25 cellular contexts compared by ENCODE assay signal in the genomic region with DNA sequence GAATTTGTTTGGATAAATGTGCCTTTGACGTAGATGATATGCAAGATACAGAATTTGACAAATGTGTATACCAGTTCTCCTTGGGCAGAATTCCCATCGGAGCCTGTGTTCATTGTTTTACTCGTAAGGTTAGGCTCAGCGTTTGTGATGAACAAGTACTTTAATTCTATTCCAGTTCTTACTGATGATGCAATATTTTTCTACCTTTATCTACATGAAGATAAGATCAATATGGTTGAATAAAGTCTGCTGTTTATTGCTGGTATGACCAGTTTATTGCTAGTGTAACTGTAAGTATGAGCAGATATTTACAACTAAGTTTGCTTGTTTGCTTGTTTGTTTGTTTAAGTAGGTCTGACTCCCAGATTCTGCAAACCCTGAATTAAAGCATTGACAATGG.
A peak's percentile ranks its signal among the peaks of the same experiment; 100 is the strongest.
DNase-seq lines count a peak whose midpoint lies in the region; ATAC-seq, FAIRE-seq and TF ChIP-seq lines count a peak whose summit lies in the region.
"Had no signal": no experiment of that assay in that cellular context is flagged by ENCODE, and none has a peak within 500 bp of the region (broad histone marks: within the 10 kb centered on the region; RNA-seq: fewer than 3 reads in every experiment).

No MANE protein-coding gene starts in this region.

- TF ChIP-seq POLR2A in IMR-90 (IDR thresholded peaks at IDR 0.05; ENCODE audit: low read depth, low read length) (no peak), K562 (conservative IDR thresholded peaks at IDR 0.05) (no peak), esophagus muscularis mucosa (IDR thresholded peaks at IDR 0.05; ENCODE audit: low read depth) (no peak)

- H3K4me1 ChIP-seq in IMR-90 (ENCODE audit: control insufficient read depth, insufficient read depth, low read length) (no peaks in the 10 kb centered on the region), K562 (replicated peaks in 1 of 2; ENCODE audit: control insufficient read depth in 2 of 2, insufficient read depth in 2 of 2, low read length in 2 of 2) (no peaks in the 10 kb centered on the region), esophagus muscularis mucosa (no peaks in the 10 kb centered on the region)
- H3K4me1 ChIP-seq: BE2C had no signal

- dilution Hi-C loops in IMR-90 (cut with HindIII; ENCODE audit: low sequenced_read_pairs, unreplicated experiment), result no loop called here

- no peaks in the 10 kb centered on the region for H3K79me2 ChIP-seq in K562 (ENCODE audit: control insufficient read depth, insufficient read depth, low read length)

- H3K9me1 ChIP-seq in IMR-90 (ENCODE audit: insufficient read depth, low read length), result no peaks in the 10 kb centered on the region
- H3K9me1 ChIP-seq in K562 (ENCODE audit: control insufficient read depth, insufficient read depth, low read length), result no peaks in the 10 kb centered on the region

- no peak overlapping the region for H2AFZ ChIP-seq in IMR-90 (replicated peaks; ENCODE audit: low read length, poor library complexity)
- no peak overlapping the region for H2AFZ ChIP-seq in K562 (ENCODE audit: low read depth, low read length)

- in situ Hi-C loops in IMR-90 (cut with MboI; ENCODE audit: low sequenced_read_pairs) (no loop called here), K562 (cut with MboI) (no loop called here)

- no peak for DNase-seq in IMR-90
- DNase-seq in LNCaP clone FGC (ENCODE audit: low read depth), result peak; percentile 36
- no peak for DNase-seq in K562 (ENCODE audit: extremely low read depth in 1 of 4, low spot score in 3 of 4)
- DNase-seq in esophagus muscularis mucosa (ENCODE audit: extremely low spot score), result peak; percentile 24
- no peak for DNase-seq in WERI-Rb-1
- no peak for DNase-seq in DMS79 (lab: John Stamatoyannopoulos, UW)
- DNase-seq: 8988T; ACHN; BE2C; C1 segment of cervical spinal cord; CD4-positive, alpha-beta memory T cell; CD4-positive, CD25-positive, alpha-beta regulatory T cell; CD8-positive, alpha-beta memory T cell; COR-L47; DMS 273 treated with DMSO at 0.1 percent for 48 hours; DMS153; DMS53; DMS79 treated with DMSO at 0.1 percent for 48 hours; GF-D8 had no signal

- H3K9ac ChIP-seq in IMR-90 (ENCODE audit: low read depth, low read length) (no peak overlapping the region), K562 (ENCODE audit: insufficient read depth in 1 of 2, low read depth in 2 of 2, low read length in 2 of 2) (no peak overlapping the region)
- H3K9ac ChIP-seq: BLaER1 had no signal

- H2BK15ac ChIP-seq in IMR-90 (ENCODE audit: low read depth, low read length), result no peak overlapping the region

- H4K20me1 ChIP-seq in IMR-90 (ENCODE audit: insufficient read depth, low read length), result no peaks in the 10 kb centered on the region
- no peaks in the 10 kb centered on the region for H4K20me1 ChIP-seq in K562 (replicated peaks; ENCODE audit: control insufficient read depth, insufficient read depth, low read length)
- H4K20me1 ChIP-seq: BLaER1 had no signal

- no peak overlapping the region for H4K8ac ChIP-seq in IMR-90 (ENCODE audit: low read depth in 2 of 2, low read length in 2 of 2)

- no peak overlapping the region for H3K14ac ChIP-seq in IMR-90 (replicated peaks; ENCODE audit: low read depth, low read length)

- no peak overlapping the region for H3K4me3 ChIP-seq in IMR-90 (ENCODE audit: insufficient read depth, low read depth, low read length)
- H3K4me3 ChIP-seq in LNCaP clone FGC (ENCODE audit: low read depth, low read length), result no peak overlapping the region
- no peak overlapping the region for H3K4me3 ChIP-seq in K562
- no peak overlapping the region for H3K4me3 ChIP-seq in esophagus muscularis mucosa
- no peak overlapping the region for H3K4me3 ChIP-seq in WERI-Rb-1 (ENCODE audit: low read depth, low read length)
- H3K4me3 ChIP-seq: BLaER1 had no signal

- no peak overlapping the region for H2AK9ac ChIP-seq in IMR-90 (replicated peaks; ENCODE audit: low read depth, low read length, poor library complexity)

- ATAC-seq in IMR-90 (ENCODE audit: low read depth) (no peak), K562 (no peak), HG03196 (IDR thresholded peaks at IDR 0.05; ENCODE audit: unreplicated experiment) (no peak)

- no peak overlapping the region for H4K5ac ChIP-seq in IMR-90 (ENCODE audit: low read depth, low read length)

- no peak overlapping the region for H3K56ac ChIP-seq in IMR-90 (ENCODE audit: extremely low read depth, insufficient read depth, low read length)

- intact Hi-C loops in IMR-90 (cut with micrococcal nuclease), result no loop called here
- intact Hi-C loops in K562 (cut with micrococcal nuclease), result no loop called here
- intact Hi-C loops in esophagus muscularis mucosa (cut with DNase I), result no loop called here

- H2BK5ac ChIP-seq in IMR-90 (ENCODE audit: low read depth, low read length, poor library complexity, severe bottlenecking), result no peak overlapping the region

- no peak overlapping the region for H4K91ac ChIP-seq in IMR-90 (ENCODE audit: insufficient read depth, low read depth, low read length)

- no peak overlapping the region for H3K4ac ChIP-seq in IMR-90 (ENCODE audit: low read depth, low read length)

- no peak overlapping the region for H3K23ac ChIP-seq in IMR-90 (ENCODE audit: low read depth, low read length)

- H3K27me3 ChIP-seq in IMR-90 (ENCODE audit: control insufficient read depth, insufficient read depth, low read length) (no peaks in the 10 kb centered on the region), K562 (ENCODE audit: control insufficient read depth in 2 of 2, insufficient read depth in 2 of 2, low read length in 2 of 2) (peaks cover 0 to 10% of the 10 kb centered on the region in 2 experiments; a peak in 2 of 5 replicates), esophagus muscularis mucosa (peaks cover 0 to 21% (median 0%) of the 10 kb centered on the region in 4 donors), WERI-Rb-1 (ENCODE audit: insufficient read depth, low read depth, severe bottlenecking) (no peaks in the 10 kb centered on the region)
- H3K27me3 ChIP-seq: BE2C, BLaER1 had no signal

- no peak overlapping the region for H3K27ac ChIP-seq in IMR-90 (ENCODE audit: insufficient read depth, low read length)
- H3K27ac ChIP-seq in K562 (ENCODE audit: extremely low read depth, low read depth, low read length), result no peak overlapping the region
- no peak overlapping the region for H3K27ac ChIP-seq in esophagus muscularis mucosa (replicated peaks in 1 of 4)
- H3K27ac ChIP-seq in WERI-Rb-1, result no peak overlapping the region
- H3K27ac ChIP-seq: BLaER1 had no signal

- H3K4me2 ChIP-seq in IMR-90 (ENCODE audit: low read depth, low read length) (no peak overlapping the region), K562 (ENCODE audit: insufficient read depth, low read length) (no peak overlapping the region)
- H3K4me2 ChIP-seq: BLaER1 had no signal

- no peak overlapping the region for H3K18ac ChIP-seq in IMR-90 (ENCODE audit: low read depth, low read length)

- BruUV-seq in IMR-90 (replicated peaks; lab: Mats Ljungman, UMichigan) (no TSS peak), K562 (replicated peaks; lab: Mats Ljungman, UMichigan) (no TSS peak)

- no peaks in the 10 kb centered on the region for H3K79me1 ChIP-seq in IMR-90 (ENCODE audit: low read depth in 1 of 2, low read length in 2 of 2)

- FAIRE-seq in K562 (lab: Jason Lieb, UNC), result no peak
- FAIRE-seq: A204.1, G401.6, GM12891, GM19239 had no signal

- no peak overlapping the region for H2AK5ac ChIP-seq in IMR-90 (ENCODE audit: low read depth, low read length)

- TF ChIP-seq CTCF in IMR-90 (conservative IDR thresholded peaks at IDR 0.05; ENCODE audit: low read depth, low read length) (no peak), LNCaP clone FGC (IDR thresholded peaks at IDR 0.05; ENCODE audit: control insufficient read depth, extremely low read depth, insufficient read depth) (no peak), K562 (IDR thresholded peaks at IDR 0.05 in 2 of 3, conservative IDR thresholded peaks at IDR 0.05 in 1 of 3; ENCODE audit: insufficient read depth in 2 of 3, low read depth in 1 of 3, low read length in 3 of 3) (no peak), esophagus muscularis mucosa (IDR thresholded peaks at IDR 0.05) (no peak), WERI-Rb-1 (IDR thresholded peaks at IDR 0.05; ENCODE audit: low read depth, low read length) (no peak)

- CTCF ChIA-PET in IMR-90 (lab: Yijun Ruan, JAX) (no interaction called here), K562 (lab: Yijun Ruan, JAX; ENCODE audit: low intra/inter-chr PET ratio) (no interaction called here)

- H3K36me3 ChIP-seq in IMR-90 (ENCODE audit: control insufficient read depth, insufficient read depth, low read length), result no peaks in the 10 kb centered on the region
- no peaks in the 10 kb centered on the region for H3K36me3 ChIP-seq in K562 (ENCODE audit: control insufficient read depth, insufficient read depth, low read length)
- H3K36me3 ChIP-seq in esophagus muscularis mucosa, result no peaks in the 10 kb centered on the region
- no peaks in the 10 kb centered on the region for H3K36me3 ChIP-seq in WERI-Rb-1
- H3K36me3 ChIP-seq: BE2C, BLaER1 had no signal

- POLR2A ChIA-PET in IMR-90 (lab: Charles Lee; ENCODE audit: unreplicated experiment) (no interaction called here), K562 (lab: Yijun Ruan, JAX) (no interaction called here)

- TF ChIP-seq EP300 in K562 (IDR thresholded peaks at IDR 0.05; ENCODE audit: low read length), result no peak
- TF ChIP-seq EP300 in esophagus muscularis mucosa (IDR thresholded peaks at IDR 0.05), result no peak

- H2BK120ac ChIP-seq in IMR-90 (ENCODE audit: low read depth, low read length), result no peak overlapping the region

- no peak for TF ChIP-seq RAD21 in IMR-90 (IDR thresholded peaks at IDR 0.05; ENCODE audit: low read length)
- TF ChIP-seq RAD21 in K562 (CRISPR knock-in tag; conservative IDR thresholded peaks at IDR 0.05 in 1 of 2, IDR thresholded peaks at IDR 0.05 in 1 of 2), result no peak

- WGBS in IMR-90 (ENCODE audit: extremely low coverage in 2 of 2, insufficient read length in 1 of 2), 2 experiments, result no CpG with 5 or more reads among the region's 4 CpGs
- 0% methylated on average over 4 of the region's 4 CpGs for WGBS in K562 (ENCODE audit: insufficient coverage, low coverage, missing lambda C conversion rate)
- 52% methylated on average over 4 of the region's 4 CpGs for WGBS in esophagus muscularis mucosa

- no peak overlapping the region for H2BK20ac ChIP-seq in IMR-90 (ENCODE audit: low read depth, low read length)

- peaks cover 22% of the 10 kb centered on the region; the same call in 1 of the 2 replicates for H3K9me3 ChIP-seq in IMR-90 (ENCODE audit: control insufficient read depth, insufficient read depth, low read length)
- H3K9me3 ChIP-seq in K562 (replicated peaks; ENCODE audit: control insufficient read depth, insufficient read depth, low read depth, low read length), result no peaks in the 10 kb centered on the region
- peaks cover 0 to 9% (median 3%) of the 10 kb centered on the region in 4 donors for H3K9me3 ChIP-seq in esophagus muscularis mucosa
- no peaks in the 10 kb centered on the region for H3K9me3 ChIP-seq in WERI-Rb-1 (ENCODE audit: severe bottlenecking)
- H3K9me3 ChIP-seq: BE2C had no signal

TF ChIP-seq in IMR-90, 13 proteins besides CTCF, POLR2A, EP300 and RAD21:
- TF ChIP-seq MXI1 (IDR thresholded peaks at IDR 0.05; ENCODE audit: borderline replicate concordance, low read depth, low read length) (no peak), CEBPB (IDR thresholded peaks at IDR 0.05; ENCODE audit: low read depth, low read length) (peak; percentile 66)

TF ChIP-seq in K562, 482 proteins besides CTCF, POLR2A, EP300 and RAD21 (continues in another document):
- TF ChIP-seq POU5F1 (IDR thresholded peaks at IDR 0.05; ENCODE audit: borderline replicate concordance, low read depth, low read length, partially characterized antibody) (no peak), HMGN3 (IDR thresholded peaks at IDR 0.05; ENCODE audit: borderline replicate concordance, extremely low read depth, insufficient read length, low read depth, low read length) (no peak)

Comparison
In these comparisons a context has a peak if more than half of its experiments do, and no peak if none do; other contexts are left out.
1. DNase-seq: peak in LNCaP clone FGC (single experiment) and esophagus muscularis mucosa (single experiment); none in IMR-90 (single experiment), K562 (0 of 4), WERI-Rb-1 (single experiment) and DMS79 (single experiment).